Comparison of ENCODE assay signal across 21 cellular contexts in the genomic region with DNA sequence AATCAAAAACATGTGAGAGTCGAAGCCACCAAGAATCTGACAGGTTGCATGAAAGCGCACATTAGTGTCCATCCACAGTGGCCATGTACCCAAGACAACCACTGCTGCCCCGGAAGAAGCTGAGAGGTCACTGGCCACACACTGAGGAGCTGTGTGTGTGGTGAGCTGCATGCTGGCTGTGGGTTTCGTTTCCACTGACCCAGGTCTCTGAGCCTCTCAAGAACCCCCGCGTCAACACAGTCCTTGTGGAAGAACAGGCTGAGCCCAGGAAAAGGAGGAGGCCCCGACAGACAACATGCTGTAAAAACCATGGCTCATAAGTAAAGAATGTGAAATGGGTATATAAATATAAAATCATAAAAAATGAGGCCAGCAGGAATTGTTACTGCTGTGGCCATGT. TPM values are rescaled to one million over a fixed set of nuclear protein-coding genes. Genes with fewer than 3 reads are reported as not detected.
"Had no signal": no experiment of that assay in that cellular context is flagged by ENCODE, and none has a peak within 500 bp of the region (broad histone marks: within the 10 kb centered on the region; RNA-seq: fewer than 3 reads in every experiment).

No MANE protein-coding gene starts in this region.

- H3K27me3 ChIP-seq: right atrium auricular region had no signal

- DNase-seq: activated CD4-positive, alpha-beta T cell treated with anti-CD3 and anti-CD28 coated beads for 36 hours; activated CD4-positive, alpha-beta T cell treated with anti-CD3 and anti-CD28 coated beads, Interleukin-2, amount 50 U/mL, for 4 hours; activated CD4-positive, CD25-positive, alpha-beta regulatory T cell; effector CD8-positive, alpha-beta T cell; left cardiac atrium; mammary epithelial cell; naive B cell; nucleus accumbens; stimulated activated naive CD4-positive, alpha-beta T cell treated with Interleukin-2 at 50 U/mL for 16 hours had no signal

- H3K36me3 Mint-ChIP-seq: activated naive CD4-positive, alpha-beta T cell treated with anti-CD3 and anti-CD28 coated beads, Interleukin-2, amount 50 U/mL, for 72 hours; mesothelial cell of epicardium; naive B cell; type B pancreatic cell had no signal

- H3K79me2 ChIP-seq: parathyroid adenoma had no signal

- H3K4me1 ChIP-seq: right atrium auricular region had no signal

- H3K9me3 Mint-ChIP-seq: activated naive CD4-positive, alpha-beta T cell treated with anti-CD3 and anti-CD28 coated beads, Interleukin-2, amount 50 U/mL, for 72 hours; mesothelial cell of epicardium; type B pancreatic cell had no signal

- FAIRE-seq: bronchial epithelial cell, colon, frontal cortex, islet of Langerhans had no signal

- ATAC-seq: activated CD4-positive, alpha-beta T cell treated with anti-CD3 and anti-CD28 coated beads for 36 hours; activated naive CD4-positive, alpha-beta T cell treated with anti-CD3 and anti-CD28 coated beads, Interleukin-2, amount 50 U/mL, for 72 hours; left cardiac atrium; psoas muscle had no signal

- H3K9ac ChIP-seq: parathyroid adenoma had no signal

- H3K27ac ChIP-seq: parathyroid adenoma, psoas muscle, right atrium auricular region had no signal

- H3K9me3 ChIP-seq: psoas muscle, right atrium auricular region had no signal

- H2AFZ ChIP-seq: parathyroid adenoma had no signal

- H3K4me3 Mint-ChIP-seq: activated CD4-positive, alpha-beta T cell treated with anti-CD3 and anti-CD28 coated beads for 36 hours; mesothelial cell of epicardium; naive B cell; type B pancreatic cell had no signal

- H3K27ac Mint-ChIP-seq: activated CD4-positive, alpha-beta T cell treated with anti-CD3 and anti-CD28 coated beads for 36 hours; activated naive CD4-positive, alpha-beta T cell treated with anti-CD3 and anti-CD28 coated beads, Interleukin-2, amount 50 U/mL, for 72 hours; mesothelial cell of epicardium; naive B cell; type B pancreatic cell had no signal

- H3K4me3 ChIP-seq: psoas muscle, right atrium auricular region had no signal

- H3K4me1 Mint-ChIP-seq: activated CD4-positive, alpha-beta T cell treated with anti-CD3 and anti-CD28 coated beads for 36 hours; mesothelial cell of epicardium; naive B cell had no signal

RNA-seq across cellular contexts. Expression of a gene that starts 8.2 kb away (rescaled TPM):
- total RNA-seq: bronchial epithelial cell, dermis microvascular lymphatic vessel endothelial cell, epithelial cell of proximal tubule, mammary epithelial cell had no signal
- polyA plus RNA-seq: mammary epithelial cell had no signal
